ENCODE assay signal across 14 cellular contexts in the genomic region with DNA sequence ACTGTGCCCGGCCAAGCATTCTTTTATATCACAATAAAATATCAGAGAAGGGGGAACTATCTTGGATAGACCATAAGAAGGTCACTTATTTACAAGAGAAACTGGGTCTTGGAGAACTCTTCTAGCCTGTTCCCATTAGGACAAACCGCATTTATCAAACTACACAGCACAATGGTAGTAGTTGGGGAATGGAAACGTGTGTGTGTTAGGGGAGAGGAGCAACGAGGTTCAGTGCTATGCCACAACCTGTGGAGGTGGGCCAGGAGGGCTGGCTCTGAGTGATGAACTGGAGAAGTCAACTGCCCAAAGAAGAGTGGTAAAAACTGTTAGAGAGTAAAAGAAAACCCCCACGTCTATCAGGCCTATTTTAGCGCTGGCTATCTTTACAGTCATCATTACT. TPM values are rescaled to one million over a fixed set of nuclear protein-coding genes. Genes with fewer than 3 reads are reported as not detected.
DNase-seq lines count a peak whose midpoint lies in the region; ATAC-seq, FAIRE-seq and TF ChIP-seq lines count a peak whose summit lies in the region.
"Had no signal": no experiment of that assay in that cellular context is flagged by ENCODE, and none has a peak within 500 bp of the region (broad histone marks: within the 10 kb centered on the region; RNA-seq: fewer than 3 reads in every experiment).

No MANE protein-coding gene starts in this region.

- BruUV-seq in Caco-2 (replicated peaks; lab: Mats Ljungman, UMichigan): no TSS peak

- H3K4me1 Mint-ChIP-seq in Caco-2 (ENCODE audit: low read depth, unreplicated experiment) (peaks cover 8% of the 10 kb centered on the region), natural killer cell (peaks cover 15 to 17% of the 10 kb centered on the region in 2 donors)
- peaks cover 20% of the 10 kb centered on the region for H3K4me1 Mint-ChIP-seq in activated naive CD8-positive, alpha-beta T cell (ENCODE audit: low read depth)

- no peaks in the 10 kb centered on the region for H3K9me3 ChIP-seq in Caco-2
- no peaks in the 10 kb centered on the region for H3K9me3 ChIP-seq in HUES48 (ENCODE audit: control insufficient read depth, insufficient read depth, low read length)
- no peaks in the 10 kb centered on the region for H3K9me3 ChIP-seq in pancreas
- H3K9me3 ChIP-seq: heart right ventricle, tibial nerve had no signal

- peaks cover 48% of the 10 kb centered on the region for H3K36me3 Mint-ChIP-seq in Caco-2 (ENCODE audit: insufficient read depth, unreplicated experiment)
- H3K36me3 Mint-ChIP-seq in activated naive CD8-positive, alpha-beta T cell: peaks cover 5% of the 10 kb centered on the region
- H3K36me3 Mint-ChIP-seq in natural killer cell: no peaks in the 10 kb centered on the region

- FAIRE-seq in pancreas (lab: Jason Lieb, UNC): no peak

- H3K27me3 ChIP-seq in Caco-2 (replicated peaks; ENCODE audit: control insufficient read depth, insufficient read depth, low read length) (no peaks in the 10 kb centered on the region), HUES48 (ENCODE audit: control insufficient read depth, insufficient read depth, low read length) (no peaks in the 10 kb centered on the region), pancreas (no peaks in the 10 kb centered on the region)
- H3K27me3 ChIP-seq: heart right ventricle, tibial nerve had no signal

- ATAC-seq in natural killer cell (no peak), pancreas (no peak)
- ATAC-seq: heart right ventricle had no signal

- no peak overlapping the region for H3K9ac ChIP-seq in HUES48 (ENCODE audit: low read depth, low read length)

- H3K27ac ChIP-seq in HUES48 (ENCODE audit: low read depth, low read length) (no peak overlapping the region), pancreas (no peak overlapping the region)

- 74 to 78% methylated on average over 6 of the region's 6 CpGs for WGBS in pancreas, 2 donors

- DNase-seq in Caco-2 (no peak), natural killer cell (no peak), HuH-7.5 (ENCODE audit: low spot score) (no peak), activated gamma-delta T cell (lab: John Stamatoyannopoulos, UW) (no peak), glomerular visceral epithelial cell (ENCODE audit: extremely low spot score) (no peak), pancreas (no peak)
- DNase-seq: activated CD4-positive, alpha-beta T cell treated with anti-CD3 and anti-CD28 coated beads, Interleukin-2, amount 50 U/mL, for 48 hours; GF-D8; heart right ventricle; NCI-H748 treated with DMSO at 0.1 percent for 48 hours; stimulated activated CD4-positive, alpha-beta T cell treated with anti-CD3 and anti-CD28 coated beads, Interleukin-4, amount 100 ng/mL, for 1 hour had no signal

- H3K4me3 ChIP-seq in Caco-2 (ENCODE audit: low read depth, low read length) (no peak overlapping the region), HUES48 (ENCODE audit: low read depth, low read length) (peak overlapping the region; percentile 89), pancreas (no peak overlapping the region)

- intact Hi-C loops in Caco-2 (cut with micrococcal nuclease; ENCODE audit: unreplicated experiment): no loop called here
- intact Hi-C loops in natural killer cell (cut with micrococcal nuclease): loop anchor here (5.0 kb wide), 2 partner anchors 45 to 105 kb away; a partner anchor contains a TSS
- intact Hi-C loops in pancreas (cut with DNase I): no loop called here

- H3K27me3 Mint-ChIP-seq in Caco-2 (ENCODE audit: insufficient read depth, unreplicated experiment) (no peaks in the 10 kb centered on the region), natural killer cell (ENCODE audit: low read depth in 2 of 2) (no peaks in the 10 kb centered on the region)
- H3K27me3 Mint-ChIP-seq in activated naive CD8-positive, alpha-beta T cell: no peaks in the 10 kb centered on the region

- H3K27ac Mint-ChIP-seq in Caco-2 (ENCODE audit: unreplicated experiment) (no peak overlapping the region), natural killer cell (peak overlapping the region in 1 of 2 donors; percentile 22)
- no peak overlapping the region for H3K27ac Mint-ChIP-seq in activated naive CD8-positive, alpha-beta T cell

- H3K4me1 ChIP-seq in Caco-2: peaks cover 15% of the 10 kb centered on the region
- H3K4me1 ChIP-seq in HUES48 (ENCODE audit: control insufficient read depth, insufficient read depth, low read length): peaks cover 12% of the 10 kb centered on the region; the same call in 1 of the 2 replicates
- peaks cover 0 to 5% (median 4%) of the 10 kb centered on the region in 3 donors for H3K4me1 ChIP-seq in pancreas

- TF ChIP-seq CTCF in Caco-2 (IDR thresholded peaks at IDR 0.05; ENCODE audit: insufficient read depth in 1 of 2, low read depth in 1 of 2, low read length in 1 of 2, severe bottlenecking in 1 of 2, unreplicated experiment in 1 of 2): no peak
- no peak for TF ChIP-seq CTCF in natural killer cell (IDR thresholded peaks at IDR 0.05)
- no peak for TF ChIP-seq CTCF in pancreas (IDR thresholded peaks at IDR 0.05)

- no peaks in the 10 kb centered on the region for H3K9me3 Mint-ChIP-seq in Caco-2 (ENCODE audit: unreplicated experiment)
- no peaks in the 10 kb centered on the region for H3K9me3 Mint-ChIP-seq in activated naive CD8-positive, alpha-beta T cell (ENCODE audit: low read depth)
- H3K9me3 Mint-ChIP-seq in natural killer cell: no peaks in the 10 kb centered on the region

- peak overlapping the region; percentile 91 for H3K4me3 Mint-ChIP-seq in Caco-2 (ENCODE audit: unreplicated experiment)
- H3K4me3 Mint-ChIP-seq in activated naive CD8-positive, alpha-beta T cell: peak overlapping the region; percentile 71
- peak overlapping the region; percentile 68 for H3K4me3 Mint-ChIP-seq in natural killer cell

- POLR2A ChIA-PET in Caco-2 (lab: Charles Lee): no interaction called here

- CTCF ChIA-PET in Caco-2 (lab: Charles Lee): no interaction called here

- H3K36me3 ChIP-seq in Caco-2 (ENCODE audit: control insufficient read depth, insufficient read depth, low read length): no peaks in the 10 kb centered on the region
- peaks cover 39% of the 10 kb centered on the region for H3K36me3 ChIP-seq in HUES48 (ENCODE audit: control insufficient read depth, insufficient read depth, low read length)
- H3K36me3 ChIP-seq in pancreas: no peaks in the 10 kb centered on the region

RNA-seq across cellular contexts. Expression of a gene that starts 1.6 kb away (rescaled TPM):
- 36.2 and 36.4 TPM in 2 replicates for total RNA-seq in Caco-2 (2022)
- total RNA-seq in natural killer cell: 10 to 100 TPM; 17.0 to 18.3 (median 17.3) TPM
- total RNA-seq in pancreas: 1 to 10 TPM; 2.4 to 5.3 (median 3.0) TPM
- 10 to 100 TPM in 1 of 2 donors, 1 to 10 TPM in 1; 6.7 to 11.1 TPM for polyA plus RNA-seq in pancreas

RNA-seq across cellular contexts. Expression of a gene that starts 44.1 kb away (rescaled TPM):
- 220 and 273 TPM in 2 replicates for total RNA-seq in Caco-2 (2022)
- 100 to 1,000 TPM; 348 to 442 (median 416) TPM for total RNA-seq in natural killer cell
- 100 to 1,000 TPM in 3 of 6 donors, 10 to 100 TPM in 3; 82.5 to 154 (median 102) TPM for total RNA-seq in pancreas
- polyA plus RNA-seq in pancreas: 100 to 1,000 TPM in 1 of 2 donors, 10 to 100 TPM in 1; 86.7 to 205 TPM

RNA-seq across cellular contexts. Expression of a gene that starts 45.0 kb away (rescaled TPM):
- total RNA-seq in Caco-2 (2022) (134 and 147 TPM in 2 replicates), natural killer cell (10 to 100 TPM; 33.4 to 53.1 (median 34.6) TPM), pancreas (10 to 100 TPM; 20.6 to 37.9 (median 34.4) TPM)
- 10 to 100 TPM; 10.3 to 17.8 TPM for polyA plus RNA-seq in pancreas

RNA-seq across cellular contexts. Expression of a gene that starts 54.6 kb away (rescaled TPM):
- total RNA-seq in Caco-2 (2022) (26.6 and 29.1 TPM in 2 replicates), natural killer cell (10 to 100 TPM; 25.8 to 32.8 (median 30.0) TPM), pancreas (10 to 100 TPM in 5 of 6 donors, 1 to 10 TPM in 1; 8.5 to 18.0 (median 13.9) TPM)
- polyA plus RNA-seq in pancreas: 10 to 100 TPM; 12.2 to 23.0 TPM

RNA-seq across cellular contexts. Expression of a gene that starts 55.4 kb away (rescaled TPM):
- total RNA-seq in Caco-2 (2022) (88.5 and 98.4 TPM in 2 replicates), natural killer cell (1 to 10 TPM; 1.5 to 5.1 (median 2.7) TPM), pancreas (10 to 100 TPM in 2 of 6 donors, 1 to 10 TPM in 4; 3.5 to 19.4 (median 7.5) TPM)
- polyA plus RNA-seq in pancreas: 1 to 10 TPM; 4.1 to 6.5 TPM
